ENCODE assay signal across 22 cellular contexts in genomic region chr6:156269751-156270369, GRCh38.
A peak's percentile ranks its signal among the peaks of the same experiment; 100 is the strongest.
DNase-seq lines count a peak whose midpoint lies in the region; ATAC-seq, FAIRE-seq and TF ChIP-seq lines count a peak whose summit lies in the region.
"Had no signal": no experiment of that assay in that cellular context is flagged by ENCODE, and none has a peak within 500 bp of the region (broad histone marks: within the 10 kb centered on the region; RNA-seq: fewer than 3 reads in every experiment).

No MANE protein-coding gene starts in this region.

- H3K4me1 Mint-ChIP-seq in activated CD8-positive, alpha-beta memory T cell treated with anti-CD3 and anti-CD28 coated beads, Interleukin-2, amount 10 ng/mL, durations not matched to agents 7 days and 5 days = peaks cover 13% of the 10 kb centered on the region
- H3K4me1 Mint-ChIP-seq in activated T-cell treated with anti-CD3 and anti-CD28 coated beads, Interleukin-2, amount 50 U/mL, for 72 hours (ENCODE audit: low read depth) = peaks cover 24% of the 10 kb centered on the region
- peaks cover 10 to 24% (median 22%) of the 10 kb centered on the region in 4 donors for H3K4me1 Mint-ChIP-seq in naive thymus-derived CD8-positive, alpha-beta T cell
- peaks cover 23% of the 10 kb centered on the region for H3K4me1 Mint-ChIP-seq in stimulated activated naive CD8-positive, alpha-beta T cell treated with anti-CD3 and anti-CD28 coated beads, Interleukin-15, amount 100 ng/mL, for 72 hours
- H3K4me1 Mint-ChIP-seq: nephron had no signal

- H3K27ac ChIP-seq in pancreas = no peak overlapping the region
- H3K27ac ChIP-seq: A549, cardiac muscle cell had no signal

- no peak overlapping the region for H3K27ac Mint-ChIP-seq in activated CD8-positive, alpha-beta memory T cell treated with anti-CD3 and anti-CD28 coated beads, Interleukin-2, amount 10 ng/mL, durations not matched to agents 7 days and 5 days
- peak overlapping the region; percentile 2 for H3K27ac Mint-ChIP-seq in activated T-cell treated with anti-CD3 and anti-CD28 coated beads, Interleukin-2, amount 50 U/mL, for 72 hours
- peak overlapping the region; percentile 22 to 90 (median 73) for H3K27ac Mint-ChIP-seq in naive thymus-derived CD8-positive, alpha-beta T cell
- peak overlapping the region in 1 of 2 donors; percentile 19 for H3K27ac Mint-ChIP-seq in stimulated activated naive CD8-positive, alpha-beta T cell treated with anti-CD3 and anti-CD28 coated beads, Interleukin-15, amount 100 ng/mL, for 72 hours
- H3K27ac Mint-ChIP-seq: nephron; stimulated activated naive B cell treated with anti-CD40 and anti-IgM and Interleukin-4, amounts not matched to agents 10 μg/mL and 1 μg/mL and 100 μg/mL, for 72 hours; type B pancreatic cell had no signal

- peaks cover 1% of the 10 kb centered on the region for H3K36me3 Mint-ChIP-seq in activated CD8-positive, alpha-beta memory T cell treated with anti-CD3 and anti-CD28 coated beads, Interleukin-2, amount 10 ng/mL, durations not matched to agents 7 days and 5 days
- peaks cover 2 to 4% of the 10 kb centered on the region in 2 donors for H3K36me3 Mint-ChIP-seq in activated T-cell treated with anti-CD3 and anti-CD28 coated beads, Interleukin-2, amount 50 U/mL, for 72 hours (ENCODE audit: insufficient read depth in 2 of 2)
- peaks cover 0 to 6% (median 3%) of the 10 kb centered on the region in 3 donors for H3K36me3 Mint-ChIP-seq in naive thymus-derived CD8-positive, alpha-beta T cell
- H3K36me3 Mint-ChIP-seq: type B pancreatic cell had no signal

- intact Hi-C loops in pancreas (cut with DNase I) = no loop called here

- no peak for ATAC-seq in activated CD8-positive, alpha-beta memory T cell treated with anti-CD3 and anti-CD28 coated beads, Interleukin-2, amount 10 ng/mL, durations not matched to agents 7 days and 5 days
- ATAC-seq in activated T-cell treated with anti-CD3 and anti-CD28 coated beads, Interleukin-2, amount 50 U/mL, for 72 hours (replicated peaks in 1 of 2) = peak; percentile 82 to 88
- ATAC-seq in naive thymus-derived CD8-positive, alpha-beta T cell = peak; percentile 72 to 80
- ATAC-seq in stimulated activated naive CD8-positive, alpha-beta T cell treated with anti-CD3 and anti-CD28 coated beads, Interleukin-15, amount 100 ng/mL, for 72 hours = peak; percentile 60
- ATAC-seq in SK-N-SH treated with all-trans-retinoic acid at 6 μM for 48 hours (no peak), pancreas (no peak)
- ATAC-seq: A549; Panc1; stimulated activated naive B cell treated with anti-CD40 and anti-IgM and Interleukin-4, amounts not matched to agents 10 μg/mL and 1 μg/mL and 100 μg/mL, for 72 hours had no signal

- TF ChIP-seq CTCF in pancreas (IDR thresholded peaks at IDR 0.05) = no peak

- H3K36me3 ChIP-seq in pancreas = no peaks in the 10 kb centered on the region
- H3K36me3 ChIP-seq: cardiac muscle cell had no signal

- POLR2A ChIA-PET in naive thymus-derived CD8-positive, alpha-beta T cell (lab: Charles Lee) = no interaction called here

- no peaks in the 10 kb centered on the region for H3K9me3 ChIP-seq in pancreas
- H3K9me3 ChIP-seq: A549, SK-N-SH had no signal

- CTCF ChIA-PET in activated CD8-positive, alpha-beta memory T cell treated with anti-CD3 and anti-CD28 coated beads, Interleukin-2, amount 10 ng/mL, durations not matched to agents 7 days and 5 days (lab: Charles Lee) = no interaction called here

- no peaks in the 10 kb centered on the region for H3K9me3 Mint-ChIP-seq in activated CD8-positive, alpha-beta memory T cell treated with anti-CD3 and anti-CD28 coated beads, Interleukin-2, amount 10 ng/mL, durations not matched to agents 7 days and 5 days (ENCODE audit: low read depth)
- H3K9me3 Mint-ChIP-seq in activated T-cell treated with anti-CD3 and anti-CD28 coated beads, Interleukin-2, amount 50 U/mL, for 72 hours = peaks cover 0 to 4% of the 10 kb centered on the region in 2 donors
- H3K9me3 Mint-ChIP-seq in naive thymus-derived CD8-positive, alpha-beta T cell = no peaks in the 10 kb centered on the region
- peaks cover 0 to 5% of the 10 kb centered on the region in 2 donors for H3K9me3 Mint-ChIP-seq in stimulated activated naive CD8-positive, alpha-beta T cell treated with anti-CD3 and anti-CD28 coated beads, Interleukin-15, amount 100 ng/mL, for 72 hours
- H3K9me3 Mint-ChIP-seq: type B pancreatic cell had no signal

- peak; percentile 37 for DNase-seq in activated CD8-positive, alpha-beta memory T cell treated with anti-CD3 and anti-CD28 coated beads, Interleukin-2, amount 50 U/mL, for 4 hours
- DNase-seq in activated CD8-positive, alpha-beta memory T cell treated with anti-CD3 and anti-CD28 coated beads, Interleukin-2, amount 10 ng/mL, durations not matched to agents 7 days and 5 days = no peak
- peak; percentile 26 to 31 for DNase-seq in activated T-cell treated with anti-CD3 and anti-CD28 coated beads, Interleukin-2, amount 50 U/mL, for 72 hours
- peak in 5 of 10 donors; percentile 11 to 55 (median 22) for DNase-seq in naive thymus-derived CD8-positive, alpha-beta T cell
- DNase-seq in stimulated activated naive CD8-positive, alpha-beta T cell treated with anti-CD3 and anti-CD28 coated beads, Interleukin-15, amount 100 ng/mL, for 72 hours = peak in 1 of 2 donors; percentile 12
- no peak for DNase-seq in NCI-H2227 (lab: John Stamatoyannopoulos, UW; ENCODE audit: unreplicated experiment)
- no peak for DNase-seq in pancreas
- DNase-seq: C1 segment of cervical spinal cord; DMS153; foreskin melanocyte; mesenchymal stem cell; NCI-H1417 treated with DMSO at 0.1 percent for 48 hours; NCI-H2171; NCI-H774; SK-N-SH; stimulated activated naive B cell treated with anti-CD40 and anti-IgM and Interleukin-4, amounts not matched to agents 10 μg/mL and 1 μg/mL and 100 μg/mL, for 72 hours had no signal

- no peak for FAIRE-seq in pancreas (lab: Jason Lieb, UNC)
- FAIRE-seq: A549 had no signal

- 74 to 82% methylated on average over 8 of the region's 8 CpGs for WGBS in pancreas, 2 donors

- no peak overlapping the region for H3K4me3 Mint-ChIP-seq in activated CD8-positive, alpha-beta memory T cell treated with anti-CD3 and anti-CD28 coated beads, Interleukin-2, amount 10 ng/mL, durations not matched to agents 7 days and 5 days
- H3K4me3 Mint-ChIP-seq in activated T-cell treated with anti-CD3 and anti-CD28 coated beads, Interleukin-2, amount 50 U/mL, for 72 hours = peak overlapping the region; percentile 47 to 49
- peak overlapping the region; percentile 66 to 85 (median 74) for H3K4me3 Mint-ChIP-seq in naive thymus-derived CD8-positive, alpha-beta T cell
- H3K4me3 Mint-ChIP-seq in stimulated activated naive CD8-positive, alpha-beta T cell treated with anti-CD3 and anti-CD28 coated beads, Interleukin-15, amount 100 ng/mL, for 72 hours = peak overlapping the region; percentile 40 to 52
- H3K4me3 Mint-ChIP-seq: nephron, type B pancreatic cell had no signal

- H3K4me1 ChIP-seq in pancreas = no peaks in the 10 kb centered on the region
- H3K4me1 ChIP-seq: A549 had no signal

- H3K27me3 Mint-ChIP-seq in activated CD8-positive, alpha-beta memory T cell treated with anti-CD3 and anti-CD28 coated beads, Interleukin-2, amount 10 ng/mL, durations not matched to agents 7 days and 5 days = peaks cover 2% of the 10 kb centered on the region
- no peaks in the 10 kb centered on the region for H3K27me3 Mint-ChIP-seq in activated T-cell treated with anti-CD3 and anti-CD28 coated beads, Interleukin-2, amount 50 U/mL, for 72 hours (ENCODE audit: low read depth)
- peaks cover 0 to 2% (median 0%) of the 10 kb centered on the region in 5 donors for H3K27me3 Mint-ChIP-seq in naive thymus-derived CD8-positive, alpha-beta T cell
- no peaks in the 10 kb centered on the region for H3K27me3 Mint-ChIP-seq in stimulated activated naive CD8-positive, alpha-beta T cell treated with anti-CD3 and anti-CD28 coated beads, Interleukin-15, amount 100 ng/mL, for 72 hours
- H3K27me3 Mint-ChIP-seq: stimulated activated naive B cell treated with anti-CD40 and anti-IgM and Interleukin-4, amounts not matched to agents 10 μg/mL and 1 μg/mL and 100 μg/mL, for 72 hours; type B pancreatic cell had no signal

- H3K27me3 ChIP-seq in pancreas = no peaks in the 10 kb centered on the region
- H3K27me3 ChIP-seq: cardiac muscle cell had no signal

- H3K4me3 ChIP-seq in pancreas = no peak overlapping the region
- H3K4me3 ChIP-seq: A549, cardiac muscle cell had no signal

TF ChIP-seq in SK-N-SH treated with all-trans-retinoic acid at 6 μM for 48 hours, 23 proteins besides CTCF, POLR2A, EP300 and RAD21 (continues in another document):
- TF ChIP-seq GLIS3 (CRISPR knock-in tag; IDR thresholded peaks at IDR 0.05) = no peak
- no peak for TF ChIP-seq CREB5 (CRISPR knock-in tag; IDR thresholded peaks at IDR 0.05; ENCODE audit: low read depth)
- no peak for TF ChIP-seq ESRRG (CRISPR knock-in tag; IDR thresholded peaks at IDR 0.05)

Comparison
In these comparisons a context has a peak if more than half of its experiments do, and no peak if none do; other contexts are left out.
1. DNase-seq: peak in activated CD8-positive, alpha-beta memory T cell treated with anti-CD3 and anti-CD28 coated beads, Interleukin-2, amount 50 U/mL, for 4 hours (single experiment) and activated T-cell treated with anti-CD3 and anti-CD28 coated beads, Interleukin-2, amount 50 U/mL, for 72 hours (2 of 2); none in activated CD8-positive, alpha-beta memory T cell treated with anti-CD3 and anti-CD28 coated beads, Interleukin-2, amount 10 ng/mL, durations not matched to agents 7 days and 5 days (single experiment), NCI-H2227 (single experiment) and pancreas (0 of 6).
2. ATAC-seq: peak in activated T-cell treated with anti-CD3 and anti-CD28 coated beads, Interleukin-2, amount 50 U/mL, for 72 hours (2 of 2), naive thymus-derived CD8-positive, alpha-beta T cell (2 of 2) and stimulated activated naive CD8-positive, alpha-beta T cell treated with anti-CD3 and anti-CD28 coated beads, Interleukin-15, amount 100 ng/mL, for 72 hours (single experiment); none in activated CD8-positive, alpha-beta memory T cell treated with anti-CD3 and anti-CD28 coated beads, Interleukin-2, amount 10 ng/mL, durations not matched to agents 7 days and 5 days (single experiment), SK-N-SH treated with all-trans-retinoic acid at 6 μM for 48 hours (single experiment) and pancreas (0 of 4).